14 cellular contexts compared by ENCODE assay signal in the genomic region with DNA sequence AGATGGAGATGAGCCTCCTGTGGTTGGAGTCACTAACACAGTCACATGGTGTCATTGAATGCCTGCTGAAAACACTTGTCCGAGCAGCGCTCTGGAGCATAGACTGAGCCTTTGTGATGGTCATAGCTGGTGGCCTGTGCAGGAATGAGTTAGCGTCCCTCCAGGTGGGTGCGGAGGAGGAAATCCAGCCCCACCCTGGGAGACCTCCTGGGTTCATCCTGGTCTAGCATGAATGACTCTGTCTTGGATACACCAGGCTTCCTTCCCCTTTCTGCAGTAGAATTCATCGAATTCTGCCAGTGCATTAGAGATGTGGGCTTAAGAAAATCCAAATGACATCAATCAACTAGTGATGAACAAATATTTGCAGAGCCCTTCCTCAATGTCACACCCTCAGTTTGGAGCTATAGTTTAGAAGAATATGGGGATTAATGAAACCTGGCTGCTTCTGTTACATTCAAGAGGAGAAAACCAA.
"Had no signal": no experiment of that assay in that cellular context is flagged by ENCODE, and none has a peak within 500 bp of the region (broad histone marks: within the 10 kb centered on the region; RNA-seq: fewer than 3 reads in every experiment).

No MANE protein-coding gene starts in this region.

- H3K9me3 Mint-ChIP-seq: activated CD4-positive, alpha-beta memory T cell treated with anti-CD3 and anti-CD28 coated beads, Interleukin-2, amount 10 ng/mL, durations not matched to agents 7 days and 5 days; activated T-cell treated with anti-CD3 and anti-CD28 coated beads, Interleukin-2, amount 50 U/mL, for 4 hours; stimulated activated naive B cell treated with anti-CD40 and anti-IgM and Interleukin-4, amounts not matched to agents 10 μg/mL and 1 μg/mL and 100 μg/mL, for 72 hours had no signal

- H3K9me3 ChIP-seq: right atrium auricular region, transverse colon had no signal

- H3K27ac Mint-ChIP-seq: activated CD4-positive, alpha-beta memory T cell treated with anti-CD3 and anti-CD28 coated beads, Interleukin-2, amount 10 ng/mL, durations not matched to agents 7 days and 5 days; activated CD4-positive, alpha-beta T cell treated with anti-CD3 and anti-CD28 coated beads for 36 hours; stimulated activated naive B cell treated with anti-CD40 and anti-IgM and Interleukin-4, amounts not matched to agents 10 μg/mL and 1 μg/mL and 100 μg/mL, for 72 hours; T-helper 17 cell had no signal

- ATAC-seq: activated CD4-positive, alpha-beta T cell treated with anti-CD3 and anti-CD28 coated beads for 36 hours; activated T-cell treated with anti-CD3 and anti-CD28 coated beads, Interleukin-2, amount 50 U/mL, for 4 hours; stimulated activated naive B cell treated with anti-CD40 and anti-IgM and Interleukin-4, amounts not matched to agents 10 μg/mL and 1 μg/mL and 100 μg/mL, for 72 hours; T-helper 17 cell had no signal

- DNase-seq: activated CD4-positive, alpha-beta memory T cell treated with anti-CD3 and anti-CD28 coated beads, Interleukin-2, amount 10 ng/mL, durations not matched to agents 7 days and 5 days; activated CD4-positive, alpha-beta T cell treated with anti-CD3 and anti-CD28 coated beads for 36 hours; activated effector memory CD4-positive, alpha-beta T cell treated with Interleukin-2 at 50 U/mL for 16 hours; activated naive CD4-positive, alpha-beta T cell treated with anti-CD3 and anti-CD28 coated beads, Interleukin-2, amount 50 U/mL, for 16 hours; activated T-cell treated with anti-CD3 and anti-CD28 coated beads, Interleukin-2, amount 50 U/mL, for 4 hours; foreskin fibroblast; glutamatergic neuron; stimulated activated CD4-positive, alpha-beta T cell treated with anti-CD3 and anti-CD28 coated beads, Interleukin-2, amount 100 ng/mL, for 48 hours; stimulated activated naive B cell treated with anti-CD40 and anti-IgM and Interleukin-4, amounts not matched to agents 10 μg/mL and 1 μg/mL and 100 μg/mL, for 72 hours; T-helper 17 cell; transverse colon had no signal

- H3K27me3 ChIP-seq: cardiac muscle cell, right atrium auricular region, transverse colon had no signal

- H3K4me3 Mint-ChIP-seq: activated CD4-positive, alpha-beta memory T cell treated with anti-CD3 and anti-CD28 coated beads, Interleukin-2, amount 10 ng/mL, durations not matched to agents 7 days and 5 days; activated CD4-positive, alpha-beta T cell treated with anti-CD3 and anti-CD28 coated beads for 36 hours; activated T-cell treated with anti-CD3 and anti-CD28 coated beads, Interleukin-2, amount 50 U/mL, for 4 hours; neural crest cell; stimulated activated naive B cell treated with anti-CD40 and anti-IgM and Interleukin-4, amounts not matched to agents 10 μg/mL and 1 μg/mL and 100 μg/mL, for 72 hours; T-helper 17 cell had no signal

- H3K4me3 ChIP-seq: cardiac muscle cell, right atrium auricular region, transverse colon had no signal

- H3K4me1 Mint-ChIP-seq: activated CD4-positive, alpha-beta memory T cell treated with anti-CD3 and anti-CD28 coated beads, Interleukin-2, amount 10 ng/mL, durations not matched to agents 7 days and 5 days; activated CD4-positive, alpha-beta T cell treated with anti-CD3 and anti-CD28 coated beads for 36 hours; T-helper 17 cell had no signal

- H3K36me3 ChIP-seq: cardiac muscle cell, right atrium auricular region, transverse colon had no signal

- H3K27me3 Mint-ChIP-seq: activated CD4-positive, alpha-beta memory T cell treated with anti-CD3 and anti-CD28 coated beads, Interleukin-2, amount 10 ng/mL, durations not matched to agents 7 days and 5 days; activated CD4-positive, alpha-beta T cell treated with anti-CD3 and anti-CD28 coated beads for 36 hours had no signal

- H3K36me3 Mint-ChIP-seq: stimulated activated naive B cell treated with anti-CD40 and anti-IgM and Interleukin-4, amounts not matched to agents 10 μg/mL and 1 μg/mL and 100 μg/mL, for 72 hours had no signal

- H3K27ac ChIP-seq: cardiac muscle cell, right atrium auricular region, transverse colon had no signal
